Comparison of ENCODE assay signal across 8 cellular contexts in genomic region chr4:108166038-108166437, GRCh38. TPM values are rescaled to one million over a fixed set of nuclear protein-coding genes. Genes with fewer than 3 reads are reported as not detected.
DNase-seq lines count a peak whose midpoint lies in the region; ATAC-seq and TF ChIP-seq lines count a peak whose summit lies in the region.

No MANE protein-coding gene starts in this region.

- H3K4me3 Mint-ChIP-seq in IgD-negative memory B cell: peak overlapping the region; percentile 33 to 72 (median 46)

- peaks cover 0 to 3% (median 0%) of the 10 kb centered on the region in 3 donors for H3K9me3 Mint-ChIP-seq in IgD-negative memory B cell

- H3K36me3 Mint-ChIP-seq in IgD-negative memory B cell: peaks cover 4% of the 10 kb centered on the region

- H3K36me3 ChIP-seq in esophagus (ENCODE audit: control insufficient read depth in 2 of 2, insufficient read depth in 2 of 2, low read length in 1 of 2) (no peaks in the 10 kb centered on the region), WERI-Rb-1 (no peaks in the 10 kb centered on the region)

- WGBS in esophagus, 2 donors: 26 to 34% methylated on average over 12 of the region's 12 CpGs

- ATAC-seq in HG02981 (IDR thresholded peaks at IDR 0.05; ENCODE audit: unreplicated experiment) (no peak), GM18867 (IDR thresholded peaks at IDR 0.05; ENCODE audit: unreplicated experiment) (no peak)

- TF ChIP-seq CTCF in WERI-Rb-1 (IDR thresholded peaks at IDR 0.05; ENCODE audit: low read depth, low read length): no peak

- H3K9me3 ChIP-seq in esophagus (ENCODE audit: control insufficient read depth in 2 of 2, insufficient read depth in 1 of 2, low read depth in 1 of 2, low read length in 1 of 2) (no peaks in the 10 kb centered on the region), WERI-Rb-1 (ENCODE audit: severe bottlenecking) (peaks cover 4% of the 10 kb centered on the region)

- no peak overlapping the region for H3K27ac ChIP-seq in esophagus (ENCODE audit: low read depth in 2 of 2, low read length in 1 of 2)
- no peak overlapping the region for H3K27ac ChIP-seq in WERI-Rb-1

- H3K27ac Mint-ChIP-seq in IgD-negative memory B cell: peak overlapping the region in 1 of 3 donors; percentile 70

- peaks cover 12 to 27% (median 17%) of the 10 kb centered on the region in 3 donors for H3K4me1 Mint-ChIP-seq in IgD-negative memory B cell

- H3K27me3 Mint-ChIP-seq in IgD-negative memory B cell: peaks cover 56% of the 10 kb centered on the region

- peak; percentile 40 for DNase-seq in activated CD4-positive, alpha-beta T cell treated with anti-CD3 and anti-CD28 coated beads, Interleukin-2, amount 50 U/mL, for 1 hour
- DNase-seq in stimulated activated CD4-positive, alpha-beta T cell treated with anti-CD3 and anti-CD28 coated beads, Interleukin-4, amount 100 ng/mL, for 1 hour: peak; percentile 47
- DNase-seq in NCI-H774 (lab: John Stamatoyannopoulos, UW) (no peak), WERI-Rb-1 (no peak)

- H3K27me3 ChIP-seq in esophagus (ENCODE audit: control insufficient read depth in 1 of 2, insufficient read depth in 2 of 2, low read length in 2 of 2) (peaks cover 0 to 5% of the 10 kb centered on the region in 2 donors), WERI-Rb-1 (ENCODE audit: insufficient read depth, low read depth, severe bottlenecking) (peaks cover 80% of the 10 kb centered on the region)

- peak overlapping the region; percentile 68 to 70 for H3K4me3 ChIP-seq in esophagus (ENCODE audit: low read depth in 1 of 2, low read length in 2 of 2)
- no peak overlapping the region for H3K4me3 ChIP-seq in WERI-Rb-1 (ENCODE audit: low read depth, low read length)

- H3K4me1 ChIP-seq in esophagus (ENCODE audit: control insufficient read depth in 2 of 2, insufficient read depth in 2 of 2, low read length in 1 of 2): peaks cover 0 to 3% of the 10 kb centered on the region in 2 donors

RNA-seq across cellular contexts. Expression of gene LEF1, which starts 2.7 kb away (rescaled TPM):
- polyA plus RNA-seq in IgD-negative memory B cell (14.5 TPM), esophagus (1 to 10 TPM; 4.6 to 7.4 TPM)

Comparison
In these comparisons a context has a peak if more than half of its experiments do, and no peak if none do; other contexts are left out.
1. DNase-seq: peak in activated CD4-positive, alpha-beta T cell treated with anti-CD3 and anti-CD28 coated beads, Interleukin-2, amount 50 U/mL, for 1 hour (single experiment) and stimulated activated CD4-positive, alpha-beta T cell treated with anti-CD3 and anti-CD28 coated beads, Interleukin-4, amount 100 ng/mL, for 1 hour (single experiment); none in NCI-H774 (single experiment) and WERI-Rb-1 (single experiment).